ENCODE assay signal across 9 cellular contexts in the genomic region with DNA sequence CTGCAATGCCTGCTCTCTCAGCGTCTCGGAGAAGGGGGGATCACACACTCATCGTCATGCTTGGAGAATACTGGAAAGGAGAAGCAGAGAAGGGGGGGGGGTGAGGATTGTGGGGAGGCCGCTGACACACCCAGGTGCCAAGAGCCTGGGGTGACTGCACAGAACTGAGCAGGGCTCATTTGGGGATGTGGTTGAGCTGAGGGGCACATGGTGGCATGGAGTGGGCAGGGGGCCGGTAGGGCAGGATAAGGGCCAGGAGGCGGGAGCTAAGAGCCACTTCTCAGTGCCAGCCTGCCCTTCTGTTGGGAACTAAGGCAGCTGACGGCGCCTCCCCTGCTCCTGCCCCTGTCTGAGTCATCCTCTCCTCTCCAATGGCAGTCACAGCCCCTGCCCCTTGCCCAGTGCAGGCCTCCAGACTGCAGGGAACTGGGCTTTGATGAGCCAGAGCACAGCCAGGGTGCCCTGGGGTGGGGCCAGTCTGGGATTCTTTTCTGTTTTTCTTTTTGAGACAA. TPM values are rescaled to one million over a fixed set of nuclear protein-coding genes. Genes with fewer than 3 reads are reported as not detected.
DNase-seq lines count a peak whose midpoint lies in the region; ATAC-seq and TF ChIP-seq lines count a peak whose summit lies in the region.
"Had no signal": no experiment of that assay in that cellular context is flagged by ENCODE, and none has a peak within 500 bp of the region (broad histone marks: within the 10 kb centered on the region; RNA-seq: fewer than 3 reads in every experiment).

No MANE protein-coding gene starts in this region.

- H3K27ac Mint-ChIP-seq in brain, result peak overlapping the region; percentile 28 to 89 (median 83)
- peak overlapping the region; percentile 16 to 80 for H3K27ac Mint-ChIP-seq in natural killer cell treated with Interleukin-12 subunit alpha and Interleukin-12 subunit beta and Interleukin-15 and Interleukin-18, amount 100 ng/mL, for 72 hours

- ATAC-seq in natural killer cell treated with Interleukin-12 subunit alpha and Interleukin-12 subunit beta and Interleukin-15 and Interleukin-18, amount 100 ng/mL, for 72 hours, result no peak

- H3K27me3 Mint-ChIP-seq in brain, result no peaks in the 10 kb centered on the region
- H3K27me3 Mint-ChIP-seq in natural killer cell treated with Interleukin-12 subunit alpha and Interleukin-12 subunit beta and Interleukin-15 and Interleukin-18, amount 100 ng/mL, for 72 hours, result no peaks in the 10 kb centered on the region

- peaks cover 41% of the 10 kb centered on the region for H3K4me1 Mint-ChIP-seq in brain
- peaks cover 24 to 38% of the 10 kb centered on the region in 2 donors for H3K4me1 Mint-ChIP-seq in natural killer cell treated with Interleukin-12 subunit alpha and Interleukin-12 subunit beta and Interleukin-15 and Interleukin-18, amount 100 ng/mL, for 72 hours (ENCODE audit: low read depth in 2 of 2)

- TF ChIP-seq CTCF in brain (conservative IDR thresholded peaks at IDR 0.05), result no peak

- H3K36me3 Mint-ChIP-seq in brain, result peaks cover 59% of the 10 kb centered on the region
- H3K36me3 Mint-ChIP-seq in natural killer cell treated with Interleukin-12 subunit alpha and Interleukin-12 subunit beta and Interleukin-15 and Interleukin-18, amount 100 ng/mL, for 72 hours, result no peaks in the 10 kb centered on the region

- H3K9me3 Mint-ChIP-seq in brain, result peaks cover 0 to 4% (median 0%) of the 10 kb centered on the region in 5 experiments
- H3K9me3 Mint-ChIP-seq in natural killer cell treated with Interleukin-12 subunit alpha and Interleukin-12 subunit beta and Interleukin-15 and Interleukin-18, amount 100 ng/mL, for 72 hours, result no peaks in the 10 kb centered on the region

- in situ Hi-C loops in Caki2 (cut with HindIII; ENCODE audit: low pct_unique_long_range_greater_than_20kb, low sequenced_read_pairs), result no loop called here

- DNase-seq in Caki2 (ENCODE audit: low read depth) (peak; percentile 92), LHCN-M2 (ENCODE audit: low read depth) (peak; percentile 87), AML-193 (lab: John Stamatoyannopoulos, UW) (no peak), NCI-H128 (lab: John Stamatoyannopoulos, UW; ENCODE audit: unreplicated experiment) (no peak)
- no peak for DNase-seq in natural killer cell treated with Interleukin-12 subunit alpha and Interleukin-12 subunit beta and Interleukin-15 and Interleukin-18, amount 100 ng/mL, for 72 hours (ENCODE audit: low spot score)
- no peak for DNase-seq in activated CD8-positive, alpha-beta memory T cell treated with anti-CD3 and anti-CD28 coated beads, Interleukin-2, amount 50 U/mL, for 48 hours
- DNase-seq in stimulated activated CD4-positive, alpha-beta T cell treated with anti-CD3 and anti-CD28 coated beads, Interleukin-2, amount 100 ng/mL, for 48 hours, result no peak
- DNase-seq: left cardiac atrium had no signal

- no peak overlapping the region for H3K4me3 Mint-ChIP-seq in brain
- H3K4me3 Mint-ChIP-seq in natural killer cell treated with Interleukin-12 subunit alpha and Interleukin-12 subunit beta and Interleukin-15 and Interleukin-18, amount 100 ng/mL, for 72 hours, result no peak overlapping the region

RNA-seq across cellular contexts. Expression of a gene that starts 27.2 kb away (rescaled TPM):
- total RNA-seq in Caki2 (2014; rRNA removed; shearing (Covaris generic); ENCODE audit: low replicate concordance), result 112 and 142 TPM in 2 replicates
- 129 and 136 TPM in 2 replicates for total RNA-seq in LHCN-M2 (2014; rRNA removed)
- polyA plus RNA-seq in LHCN-M2 (2012), result 127 TPM
- polyA plus RNA-seq in brain (ENCODE audit: insufficient read depth, low read depth, low replicate concordance), result 130 TPM
- total RNA-seq in natural killer cell treated with Interleukin-12 subunit alpha and Interleukin-12 subunit beta and Interleukin-15 and Interleukin-18, amount 100 ng/mL, for 72 hours, result 100 to 1,000 TPM; 109 to 158 TPM

RNA-seq across cellular contexts. Expression of a gene that starts 27.3 kb away (rescaled TPM):
- 3.6 and 3.8 TPM in 2 replicates for total RNA-seq in Caki2 (2014; rRNA removed; shearing (Covaris generic); ENCODE audit: low replicate concordance)
- 6.9 and 8.2 TPM in 2 replicates for total RNA-seq in LHCN-M2 (2014; rRNA removed)
- 4.8 TPM for polyA plus RNA-seq in LHCN-M2 (2012)
- 6.1 TPM for polyA plus RNA-seq in brain (ENCODE audit: insufficient read depth, low read depth, low replicate concordance)
- 10 to 100 TPM in 1 of 2 donors, 1 to 10 TPM in 1; 7.1 to 12.0 TPM for total RNA-seq in natural killer cell treated with Interleukin-12 subunit alpha and Interleukin-12 subunit beta and Interleukin-15 and Interleukin-18, amount 100 ng/mL, for 72 hours

Comparison
In these comparisons a context has a peak if more than half of its experiments do, and no peak if none do; other contexts are left out.
1. DNase-seq: peak in Caki2 (single experiment) and LHCN-M2 (single experiment); none in natural killer cell treated with Interleukin-12 subunit alpha and Interleukin-12 subunit beta and Interleukin-15 and Interleukin-18, amount 100 ng/mL, for 72 hours (single experiment), AML-193 (0 of 2), NCI-H128 (single experiment), activated CD8-positive, alpha-beta memory T cell treated with anti-CD3 and anti-CD28 coated beads, Interleukin-2, amount 50 U/mL, for 48 hours (single experiment) and stimulated activated CD4-positive, alpha-beta T cell treated with anti-CD3 and anti-CD28 coated beads, Interleukin-2, amount 100 ng/mL, for 48 hours (0 of 2).